ENCODE assay signal across 27 cellular contexts in genomic region chr21:15190837-15191236, GRCh38.
"Had no signal": no experiment of that assay in that cellular context is flagged by ENCODE, and none has a peak within 500 bp of the region (broad histone marks: within the 10 kb centered on the region; RNA-seq: fewer than 3 reads in every experiment).

No MANE protein-coding gene starts in this region.

- H3K36me3 ChIP-seq: ascending aorta, brain microvascular endothelial cell, esophagus muscularis mucosa, gastrocnemius medialis had no signal

- H3K27ac ChIP-seq: ascending aorta, brain microvascular endothelial cell, coronary artery, dorsolateral prefrontal cortex, esophagus muscularis mucosa, foreskin keratinocyte, gastrocnemius medialis had no signal

- H3K27me3 ChIP-seq: ascending aorta, brain microvascular endothelial cell, esophagus muscularis mucosa, foreskin keratinocyte, gastrocnemius medialis had no signal

- H3K4me3 ChIP-seq: ascending aorta, coronary artery, dorsolateral prefrontal cortex, esophagus muscularis mucosa, gastrocnemius medialis had no signal

- H3K4me1 ChIP-seq: ascending aorta, esophagus muscularis mucosa, foreskin keratinocyte had no signal

- ATAC-seq: activated CD4-positive, alpha-beta T cell treated with anti-CD3 and anti-CD28 coated beads for 36 hours; activated CD8-positive, alpha-beta memory T cell treated with anti-CD3 and anti-CD28 coated beads, Interleukin-2, amount 10 ng/mL, durations not matched to agents 7 days and 5 days; activated CD8-positive, alpha-beta T cell treated with anti-CD3 and anti-CD28 coated beads, Interleukin-2, amount 10 ng/mL, durations not matched to agents 7 days and 5 days; activated naive CD4-positive, alpha-beta T cell treated with anti-CD3 and anti-CD28 coated beads, Interleukin-2, amount 50 U/mL, for 72 hours; activated T-cell treated with anti-CD3 and anti-CD28 coated beads, Interleukin-2, amount 50 U/mL, for 72 hours; foreskin keratinocyte; gastrocnemius medialis had no signal

- DNase-seq: activated CD4-positive, alpha-beta memory T cell treated with anti-CD3 and anti-CD28 coated beads for 36 hours; activated CD4-positive, alpha-beta T cell treated with anti-CD3 and anti-CD28 coated beads for 36 hours; activated CD4-positive, alpha-beta T cell treated with anti-CD3 and anti-CD28 coated beads, Interleukin-2, amount 10 ng/mL, durations not matched to agents 24 days and 14 days; activated CD4-positive, CD25-positive, alpha-beta regulatory T cell; activated CD4-positive, CD25-positive, alpha-beta regulatory T cell treated with anti-CD3 and anti-CD28 coated beads, Interleukin-2, amount 50 U/mL, for 72 hours; activated CD8-positive, alpha-beta memory T cell treated with anti-CD3 and anti-CD28 coated beads, Interleukin-2, amount 10 ng/mL, durations not matched to agents 7 days and 5 days; activated CD8-positive, alpha-beta memory T cell treated with anti-CD3 and anti-CD28 coated beads, Interleukin-2, amount 50 U/mL, for 4 hours; activated CD8-positive, alpha-beta T cell treated with anti-CD3 and anti-CD28 coated beads, Interleukin-2, amount 10 ng/mL, durations not matched to agents 7 days and 5 days; activated gamma-delta T cell; activated naive CD4-positive, alpha-beta T cell; activated naive CD4-positive, alpha-beta T cell treated with anti-CD3 and anti-CD28 coated beads, Interleukin-2, amount 10 ng/mL, durations not matched to agents 7 days and 5 days; activated naive CD8-positive, alpha-beta T cell treated with anti-CD3 and anti-CD28 coated beads, Interleukin-2, amount 10 ng/mL, durations not matched to agents 7 days and 5 days; activated T-cell treated with anti-CD3 and anti-CD28 coated beads, Interleukin-2, amount 50 U/mL, for 1 hour; activated T-cell treated with anti-CD3 and anti-CD28 coated beads, Interleukin-2, amount 50 U/mL, for 72 hours; brain microvascular endothelial cell; dorsolateral prefrontal cortex; effector memory CD4-positive, alpha-beta T cell; erythroblast; foreskin keratinocyte; gastrocnemius medialis; glutamatergic neuron; T-helper 2 cell had no signal

- FAIRE-seq: bronchial epithelial cell had no signal

- H3K9me3 ChIP-seq: ascending aorta, esophagus muscularis mucosa, gastrocnemius medialis had no signal
